1 cellular context compared by ENCODE assay signal in genomic region chr22:37726240-37726887, GRCh38.
TF ChIP-seq lines count a peak whose summit lies in the region.

No MANE protein-coding gene starts in this region.

TF ChIP-seq in GM23338, 12 proteins besides CTCF, POLR2A, EP300 and RAD21 (continued from another document):
- TF ChIP-seq, protein P1, sequence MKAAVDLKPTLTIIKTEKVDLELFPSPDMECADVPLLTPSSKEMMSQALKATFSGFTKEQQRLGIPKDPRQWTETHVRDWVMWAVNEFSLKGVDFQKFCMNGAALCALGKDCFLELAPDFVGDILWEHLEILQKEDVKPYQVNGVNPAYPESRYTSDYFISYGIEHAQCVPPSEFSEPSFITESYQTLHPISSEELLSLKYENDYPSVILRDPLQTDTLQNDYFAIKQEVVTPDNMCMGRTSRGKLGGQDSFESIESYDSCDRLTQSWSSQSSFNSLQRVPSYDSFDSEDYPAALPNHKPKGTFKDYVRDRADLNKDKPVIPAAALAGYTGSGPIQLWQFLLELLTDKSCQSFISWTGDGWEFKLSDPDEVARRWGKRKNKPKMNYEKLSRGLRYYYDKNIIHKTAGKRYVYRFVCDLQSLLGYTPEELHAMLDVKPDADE (IDR thresholded peaks at IDR 0.05): no peak
- TF ChIP-seq ZNF114 (CRISPR knock-in tag; IDR thresholded peaks at IDR 0.05): no peak
- TF ChIP-seq ZNF331 (CRISPR knock-in tag; IDR thresholded peaks at IDR 0.05; ENCODE audit: low read depth): no peak
- no peak for TF ChIP-seq NANOG (IDR thresholded peaks at IDR 0.05; ENCODE audit: borderline replicate concordance)
TF ChIP-seq in GM23338: peak in this region for 0.
